8 cellular contexts compared by ENCODE assay signal in the genomic region with DNA sequence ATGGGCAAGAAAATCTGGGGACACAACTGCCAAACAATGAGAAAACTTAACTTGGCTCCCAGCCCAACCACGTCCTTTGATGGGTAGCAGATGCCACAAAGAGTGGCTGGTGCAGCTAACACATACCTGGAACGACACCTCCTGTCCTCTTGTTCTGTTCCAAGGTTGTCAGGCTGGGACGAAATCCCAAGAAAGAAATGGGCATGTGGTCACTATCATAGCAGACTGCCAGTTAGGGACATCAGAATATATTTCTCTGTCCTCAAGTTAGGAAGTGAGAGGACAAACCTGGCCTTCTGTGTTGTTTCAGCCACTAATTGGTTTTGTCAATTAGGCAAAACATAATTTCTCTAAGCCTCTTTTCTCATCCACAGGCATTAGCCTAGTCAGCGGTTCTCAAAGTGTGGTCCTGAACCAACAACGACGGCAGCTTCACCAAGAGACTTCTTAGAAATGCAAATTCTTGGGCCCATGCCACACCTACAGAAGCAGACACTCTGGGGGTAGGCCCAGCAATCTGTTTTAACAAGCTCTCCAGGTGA.
DNase-seq lines count a peak whose midpoint lies in the region; FAIRE-seq and TF ChIP-seq lines count a peak whose summit lies in the region.

No MANE protein-coding gene starts in this region.

- H3K4me2 ChIP-seq in skeletal muscle satellite cell (ENCODE audit: low read length), result peak overlapping the region; percentile 78

- peak overlapping the region; percentile 80 to 88 (median 85) for H3K27ac ChIP-seq in Peyer's patch
- H3K27ac ChIP-seq in dorsolateral prefrontal cortex, result peak overlapping the region in 57 of 59 donors; percentile 45 to 92 (median 77)

- H3K4me1 ChIP-seq in Peyer's patch (peaks cover 5 to 38% (median 23%) of the 10 kb centered on the region in 4 donors), skeletal muscle satellite cell (ENCODE audit: control insufficient read depth, insufficient read depth, low read length) (peaks cover 63% of the 10 kb centered on the region)

- H3K9ac ChIP-seq in skeletal muscle satellite cell (ENCODE audit: low read depth, low read length), result peak overlapping the region; percentile 68

- H3K4me3 ChIP-seq in Peyer's patch, result peak overlapping the region in 3 of 4 donors; percentile 8 to 36 (median 28)
- H3K4me3 ChIP-seq in dorsolateral prefrontal cortex, result no peak overlapping the region
- peak overlapping the region; percentile 15 for H3K4me3 ChIP-seq in skeletal muscle satellite cell (ENCODE audit: low read length)

- H3K36me3 ChIP-seq in Peyer's patch (no peaks in the 10 kb centered on the region), skeletal muscle satellite cell (ENCODE audit: insufficient read depth, low read length) (no peaks in the 10 kb centered on the region)

- H3K9me3 ChIP-seq in Peyer's patch (no peaks in the 10 kb centered on the region), skeletal muscle satellite cell (replicated peaks; ENCODE audit: low read length) (no peaks in the 10 kb centered on the region)

- TF ChIP-seq CTCF in Peyer's patch (IDR thresholded peaks at IDR 0.05), result no peak
- no peak for TF ChIP-seq CTCF in dorsolateral prefrontal cortex (IDR thresholded peaks at IDR 0.05 in 54 of 56, conservative IDR thresholded peaks at IDR 0.05 in 2 of 56; ENCODE audit: low read depth in 1 of 56, partially characterized antibody in 56 of 56)

- no peak for TF ChIP-seq POLR2A in Peyer's patch (IDR thresholded peaks at IDR 0.05)

- intact Hi-C loops in dorsolateral prefrontal cortex (cut with DNase I), result no loop called here

- DNase-seq in GM19239 (ENCODE audit: insufficient read length, low spot score) (no peak), Peyer's patch (peak in 2 of 3 donors; percentile 72 to 75), dorsolateral prefrontal cortex (peak in 1 of 10 donors; percentile 43), mucosa of gallbladder (ENCODE audit: low spot score) (no peak), hippocampal formation (lab: John Stamatoyannopoulos, UW) (no peak), NOMO-1 treated with dmso at 0.1 percent for 144 hours (lab: John Stamatoyannopoulos, UW; ENCODE audit: unreplicated experiment) (no peak)
- DNase-seq in stimulated activated CD4-positive, alpha-beta T cell treated with anti-CD3 and anti-CD28 coated beads, Interleukin-4, amount 100 ng/mL, for 24 hours, result no peak

- peak; percentile 80 for FAIRE-seq in GM19239 (lab: Jason Lieb, UNC)

- no peaks in the 10 kb centered on the region for H3K27me3 ChIP-seq in Peyer's patch
- H3K27me3 ChIP-seq in dorsolateral prefrontal cortex, result no peaks in the 10 kb centered on the region
- H3K27me3 ChIP-seq in skeletal muscle satellite cell (ENCODE audit: control insufficient read depth, insufficient read depth, low read length), result no peaks in the 10 kb centered on the region

Comparison
In these comparisons a context has a peak if more than half of its experiments do, and no peak if none do; other contexts are left out.
1. DNase-seq: peak in Peyer's patch (2 of 3); none in GM19239 (single experiment), stimulated activated CD4-positive, alpha-beta T cell treated with anti-CD3 and anti-CD28 coated beads, Interleukin-4, amount 100 ng/mL, for 24 hours (single experiment), mucosa of gallbladder (single experiment), hippocampal formation (0 of 2) and NOMO-1 treated with dmso at 0.1 percent for 144 hours (single experiment).
2. H3K4me3 ChIP-seq: peak in Peyer's patch (3 of 4) and skeletal muscle satellite cell (single experiment); none in dorsolateral prefrontal cortex (0 of 59).